ENCODE assay signal across 8 cellular contexts in genomic region chr18:79405781-79406575, GRCh38. TPM values are rescaled to one million over a fixed set of nuclear protein-coding genes. Genes with fewer than 3 reads are reported as not detected.
DNase-seq lines count a peak whose midpoint lies in the region; ATAC-seq, FAIRE-seq and TF ChIP-seq lines count a peak whose summit lies in the region.

No MANE protein-coding gene starts in this region.

- H3K36me3 Mint-ChIP-seq in astrocyte (ENCODE audit: low read depth, unreplicated experiment), result peaks cover 3% of the 10 kb centered on the region
- H3K36me3 Mint-ChIP-seq in neural crest cell (ENCODE audit: low read depth), result no peaks in the 10 kb centered on the region

- no peaks in the 10 kb centered on the region for H3K9me3 Mint-ChIP-seq in astrocyte (ENCODE audit: unreplicated experiment)
- H3K9me3 Mint-ChIP-seq in neural crest cell, result peaks cover 5% of the 10 kb centered on the region

- H3K9me3 ChIP-seq in astrocyte (ENCODE audit: insufficient read depth, low read depth, low read length) (no peaks in the 10 kb centered on the region), testis (no peaks in the 10 kb centered on the region)

- TF ChIP-seq POLR2A in testis (IDR thresholded peaks at IDR 0.05), result no peak

- no peaks in the 10 kb centered on the region for H3K27me3 Mint-ChIP-seq in astrocyte (ENCODE audit: low read depth, unreplicated experiment)
- peaks cover 14% of the 10 kb centered on the region for H3K27me3 Mint-ChIP-seq in neural crest cell (ENCODE audit: low read depth)

- H3K9ac ChIP-seq in astrocyte (ENCODE audit: low read length), result no peak overlapping the region

- peaks cover 3% of the 10 kb centered on the region for H3K4me1 ChIP-seq in astrocyte (ENCODE audit: insufficient read depth, low read length)
- H3K4me1 ChIP-seq in testis, result peaks cover 13% of the 10 kb centered on the region

- H3K4me1 Mint-ChIP-seq in astrocyte (ENCODE audit: low read depth, unreplicated experiment), result peaks cover 3% of the 10 kb centered on the region
- H3K4me1 Mint-ChIP-seq in neural crest cell, result peaks cover 37% of the 10 kb centered on the region

- ATAC-seq in GM18517 (IDR thresholded peaks at IDR 0.05; ENCODE audit: unreplicated experiment) (peak; percentile 78), HG02938 (IDR thresholded peaks at IDR 0.05; ENCODE audit: unreplicated experiment) (peak; percentile 57)

- H3K27ac ChIP-seq in astrocyte (ENCODE audit: low read depth, low read length) (no peak overlapping the region), testis (peak overlapping the region in 1 of 2 donors; percentile 66)

- no peak overlapping the region for H3K4me3 Mint-ChIP-seq in astrocyte (ENCODE audit: unreplicated experiment)
- peak overlapping the region; percentile 48 for H3K4me3 Mint-ChIP-seq in neural crest cell

- DNase-seq in T-helper 22 cell (ENCODE audit: low read depth) (peak; percentile 87), astrocyte (ENCODE audit: low read depth) (no peak), neural crest cell (ENCODE audit: low read depth, low spot score) (no peak), testis (peak; percentile 59), NCI-H1417 (lab: John Stamatoyannopoulos, UW) (no peak), NCI-H510A (lab: John Stamatoyannopoulos, UW) (no peak)

- no peak overlapping the region for H2AFZ ChIP-seq in astrocyte (ENCODE audit: low read depth, low read length)

- no peak overlapping the region for H3K4me2 ChIP-seq in astrocyte (ENCODE audit: low read length)

- WGBS in testis, 2 donors, result 71 to 86% methylated on average over 27 of the region's 27 CpGs

- TF ChIP-seq CTCF in astrocyte (IDR thresholded peaks at IDR 0.05; ENCODE audit: insufficient read depth, low read depth, low read length) (no peak), neural crest cell (conservative IDR thresholded peaks at IDR 0.05) (no peak), testis (IDR thresholded peaks at IDR 0.05) (no peak)

- no peaks in the 10 kb centered on the region for H4K20me1 ChIP-seq in astrocyte (ENCODE audit: insufficient read depth, low read length)

- H3K79me2 ChIP-seq in astrocyte (ENCODE audit: insufficient read depth, low read length), result no peaks in the 10 kb centered on the region

- H3K36me3 ChIP-seq in astrocyte (ENCODE audit: insufficient read depth, low read length) (no peaks in the 10 kb centered on the region), testis (ENCODE audit: low read depth, missing control alignments) (no peaks in the 10 kb centered on the region)

- peak overlapping the region; percentile 41 for H3K27ac Mint-ChIP-seq in astrocyte (ENCODE audit: unreplicated experiment)
- peak overlapping the region; percentile 57 for H3K27ac Mint-ChIP-seq in neural crest cell (ENCODE audit: unreplicated experiment)

- intact Hi-C loops in testis (cut with DNase I; ENCODE audit: low total_unique reads), result no loop called here

- FAIRE-seq in astrocyte (lab: Jason Lieb, UNC), result no peak

- H3K27me3 ChIP-seq in astrocyte (ENCODE audit: insufficient read depth, low read length), result peaks cover 15% of the 10 kb centered on the region
- H3K27me3 ChIP-seq in testis, result no peaks in the 10 kb centered on the region

- H3K4me3 ChIP-seq in astrocyte (ENCODE audit: insufficient read depth, low read depth, low read length) (no peak overlapping the region), testis (no peak overlapping the region)

RNA-seq across cellular contexts. Expression of gene NFATC1, which starts 10.2 kb away (rescaled TPM):
- 10.6 and 11.0 TPM in 2 replicates for total RNA-seq in astrocyte
- total RNA-seq in neural crest cell, result 2.2 and 2.4 TPM in 2 replicates
- total RNA-seq in testis, result 10 to 100 TPM; 22.2 to 28.1 TPM
- polyA plus RNA-seq in testis (ENCODE audit: insufficient read depth, low read depth, low replicate concordance), result 27.5 TPM

Comparison
In these comparisons a context has a peak if more than half of its experiments do, and no peak if none do; other contexts are left out.
1. DNase-seq: peak in T-helper 22 cell (single experiment) and testis (single experiment); none in astrocyte (single experiment), neural crest cell (single experiment), NCI-H1417 (0 of 3) and NCI-H510A (single experiment).